Comparison of ENCODE assay signal across 1 cellular context in the genomic region with DNA sequence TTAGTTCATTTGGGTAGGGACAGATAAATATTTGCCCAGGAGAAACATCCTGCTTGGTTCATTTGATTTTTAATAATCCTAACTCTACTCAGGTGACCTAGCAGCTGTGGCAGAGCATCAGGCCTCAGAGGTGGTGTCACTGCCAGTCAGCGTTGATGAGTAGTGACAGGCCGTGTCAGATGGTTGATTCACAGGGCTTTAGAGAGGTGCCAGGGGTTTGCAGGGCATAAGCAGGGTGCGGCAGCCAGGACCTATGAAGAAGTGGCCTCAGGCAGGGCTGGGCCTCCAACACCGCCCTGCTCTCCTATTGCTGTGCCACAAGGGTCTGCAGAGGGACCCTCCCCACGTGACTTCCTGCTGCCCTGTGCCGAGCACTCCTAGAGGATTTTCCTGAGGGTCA.
TF ChIP-seq lines count a peak whose summit lies in the region.

No MANE protein-coding gene starts in this region.

TF ChIP-seq in HepG2, 621 proteins besides CTCF, POLR2A, EP300 and RAD21 (continued from another document):
- no peak for TF ChIP-seq ZKSCAN8 (CRISPR knock-in tag; IDR thresholded peaks at IDR 0.05; ENCODE audit: borderline replicate concordance)
